1 cellular context compared by ENCODE assay signal in the genomic region with DNA sequence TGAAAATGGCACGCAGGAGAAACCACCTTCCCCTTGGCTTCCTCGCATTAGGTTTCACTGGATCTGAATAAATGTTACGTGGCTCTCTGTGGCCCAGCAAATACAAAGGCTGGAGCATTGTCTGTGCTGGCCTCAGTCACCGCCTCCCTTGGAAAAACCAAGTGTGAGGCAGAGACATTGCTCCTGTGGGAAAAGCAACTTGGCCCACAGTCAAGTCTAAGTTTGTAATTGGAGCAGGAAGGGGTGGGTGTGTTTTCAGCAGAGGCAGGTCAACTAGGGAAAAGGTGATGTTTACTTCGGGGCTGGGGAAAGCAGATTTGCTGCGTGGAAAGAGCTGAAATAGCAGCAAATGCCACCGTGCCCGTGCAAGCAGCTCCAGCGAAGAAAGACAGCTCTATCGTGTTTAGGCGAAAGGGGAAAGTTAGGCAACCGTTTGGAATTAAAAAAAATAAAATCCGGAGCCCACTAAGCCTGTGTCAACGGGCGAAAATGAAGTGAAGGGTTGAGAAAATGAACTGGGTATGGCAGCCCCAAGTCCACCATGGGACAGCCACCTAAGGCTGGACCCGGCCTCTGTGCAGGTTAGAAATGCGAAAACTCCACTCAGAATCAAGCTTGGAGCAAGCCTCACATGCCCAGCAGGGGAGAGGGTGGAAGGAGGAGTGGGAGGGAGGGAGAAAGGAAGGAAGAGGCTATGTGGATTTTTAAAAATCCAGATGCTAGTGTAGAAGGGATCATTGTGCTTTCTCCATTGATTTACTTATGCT.
TF ChIP-seq lines count a peak whose summit lies in the region.

No MANE protein-coding gene starts in this region.

TF ChIP-seq in H1, 55 proteins besides CTCF, POLR2A, EP300 and RAD21:
- no peak for TF ChIP-seq CHD2 (IDR thresholded peaks at IDR 0.05; ENCODE audit: low read length)
- TF ChIP-seq RBBP5 (IDR thresholded peaks at IDR 0.05; ENCODE audit: borderline replicate concordance, low read depth, low read length): no peak
